Comparison of ENCODE assay signal across 7 cellular contexts in the genomic region with DNA sequence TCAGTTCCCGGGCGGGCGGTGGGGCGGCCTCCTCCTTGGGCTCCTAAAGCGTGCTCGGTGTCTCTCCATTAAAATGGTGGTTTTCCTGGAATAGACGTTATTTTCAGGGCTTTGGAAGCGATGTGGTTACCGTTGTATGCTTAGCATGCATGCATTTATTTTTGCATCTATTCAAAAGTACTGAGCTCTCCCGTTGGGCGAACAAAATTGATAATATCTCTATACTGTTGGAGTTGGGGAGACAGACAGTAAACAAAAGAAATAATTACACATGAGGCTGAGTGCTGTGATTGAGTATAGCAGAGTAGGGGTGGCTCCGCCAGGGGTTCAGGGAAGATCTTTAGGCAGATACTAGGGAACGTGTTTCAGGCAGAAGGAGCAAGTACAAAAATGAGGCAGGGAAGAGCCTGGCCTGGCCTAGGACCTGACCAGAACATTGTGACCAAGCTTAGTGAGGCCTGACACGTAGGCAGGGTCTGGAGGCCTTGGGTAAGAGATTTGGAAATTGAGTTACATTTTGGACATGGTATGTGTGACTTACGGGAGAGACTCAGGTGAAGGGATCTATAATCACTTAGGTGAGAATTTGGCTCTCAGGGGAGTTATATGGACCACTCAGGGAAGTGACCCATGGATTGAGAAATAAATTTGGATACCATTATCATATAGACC. TPM values are rescaled to one million over a fixed set of nuclear protein-coding genes. Genes with fewer than 3 reads are reported as not detected.
DNase-seq lines count a peak whose midpoint lies in the region; TF ChIP-seq lines count a peak whose summit lies in the region.

No MANE protein-coding gene starts in this region.

- TF ChIP-seq CTCF in coronary artery (IDR thresholded peaks at IDR 0.05) (no peak), osteoblast (IDR thresholded peaks at IDR 0.05; ENCODE audit: extremely low read depth, low read depth, low read length) (no peak)

- peak; percentile 61 for TF ChIP-seq POLR2A in GM18951 (IDR thresholded peaks at IDR 0.05; ENCODE audit: extremely low read depth, insufficient read depth, insufficient read length)

- H3K9me3 ChIP-seq in KOPT-K1 (ENCODE audit: insufficient read depth, low read length, poor library complexity, severe bottlenecking) (no peaks in the 10 kb centered on the region), osteoblast (ENCODE audit: low read depth, low read length) (no peaks in the 10 kb centered on the region)

- peaks cover 5% of the 10 kb centered on the region for H4K20me1 ChIP-seq in osteoblast (ENCODE audit: insufficient read depth, low read length)

- peaks cover 25% of the 10 kb centered on the region for H3K4me1 ChIP-seq in osteoblast (ENCODE audit: insufficient read depth, low read length)

- peaks cover 31% of the 10 kb centered on the region for H3K36me3 ChIP-seq in KOPT-K1 (ENCODE audit: insufficient read depth, low read length)
- no peaks in the 10 kb centered on the region for H3K36me3 ChIP-seq in osteoblast (ENCODE audit: insufficient read depth, low read length)

- in situ Hi-C loops in GM18951 (cut with MboI; ENCODE audit: low sequenced_read_pairs, unreplicated experiment) (no loop called here), G401 (cut with HindIII; ENCODE audit: low sequenced_read_pairs) (no loop called here)

- H3K27ac ChIP-seq in KOPT-K1 (ENCODE audit: low read depth, low read length, poor library complexity, severe bottlenecking) = peak overlapping the region; percentile 86
- H3K27ac ChIP-seq in coronary artery = peak overlapping the region; percentile 83 to 84
- peak overlapping the region; percentile 42 for H3K27ac ChIP-seq in osteoblast (ENCODE audit: low read depth, low read length)

- no peak for DNase-seq in coronary artery (ENCODE audit: low spot score)
- no peak for DNase-seq in osteoblast (ENCODE audit: insufficient read length, low spot score, missing footprints)
- no peak for DNase-seq in G401 (ENCODE audit: low spot score)
- DNase-seq in DMS79 (lab: John Stamatoyannopoulos, UW) = no peak
- DNase-seq in NCI-H748 (lab: John Stamatoyannopoulos, UW; ENCODE audit: unreplicated experiment) = no peak

- H3K4me2 ChIP-seq in osteoblast (ENCODE audit: insufficient read depth, low read length) = peak overlapping the region; percentile 76

- peak overlapping the region; percentile 82 for H3K4me3 ChIP-seq in coronary artery
- H3K4me3 ChIP-seq in osteoblast (ENCODE audit: insufficient read depth, low read length) = peak overlapping the region; percentile 93

- peak overlapping the region; percentile 90 for H2AFZ ChIP-seq in osteoblast (ENCODE audit: low read length)

- peaks cover 44% of the 10 kb centered on the region for H3K79me2 ChIP-seq in osteoblast (ENCODE audit: insufficient read depth, low read length)

- H3K27me3 ChIP-seq in osteoblast (ENCODE audit: insufficient read depth, low read length) = no peaks in the 10 kb centered on the region

RNA-seq across cellular contexts. Expression of a gene that starts 0.7 kb away (rescaled TPM):
- 1.1 and 2.4 TPM in 2 replicates for total RNA-seq in osteoblast
- total RNA-seq in G401 (2014; rRNA removed; shearing (Covaris generic)) = 55.2 and 56.8 TPM in 2 replicates

RNA-seq across cellular contexts. Expression of a gene that starts 11.1 kb away (rescaled TPM):
- 1.4 and 1.8 TPM in 2 replicates for total RNA-seq in osteoblast
- 26.8 and 32.3 TPM in 2 replicates for total RNA-seq in G401 (2014; rRNA removed; shearing (Covaris generic))

RNA-seq across cellular contexts. Expression of a gene that starts 30.9 kb away (rescaled TPM):
- 42.7 and 44.2 TPM in 2 replicates for total RNA-seq in osteoblast
- 79.0 and 89.2 TPM in 2 replicates for total RNA-seq in G401 (2014; rRNA removed; shearing (Covaris generic))

Comparison
In these comparisons a context has a peak if more than half of its experiments do, and no peak if none do; other contexts are left out.
1. RNA of a gene that starts 0.7 kb away (total RNA-seq): 55.2 to 56.8 TPM in G401; 1.1 to 2.4 TPM in osteoblast; every median in the first group is over 10 times any median in the second.
2. RNA of a gene that starts 11.1 kb away (total RNA-seq): 26.8 to 32.3 TPM in G401; 1.4 to 1.8 TPM in osteoblast; every median in the first group is over 10 times any median in the second.
3. Peak in every context shown above with its lines, with median percentiles within 50 percentile points of each other: H3K27ac ChIP-seq.